ENCODE assay signal across 15 cellular contexts in genomic region chr1:180937624-180938225, GRCh38.
"Had no signal": no experiment of that assay in that cellular context is flagged by ENCODE, and none has a peak within 500 bp of the region (broad histone marks: within the 10 kb centered on the region; RNA-seq: fewer than 3 reads in every experiment).

No MANE protein-coding gene starts in this region.

- FAIRE-seq: astrocyte had no signal

- H3K9me3 Mint-ChIP-seq: activated CD4-positive, alpha-beta T cell treated with anti-CD3 and anti-CD28 coated beads, Interleukin-2, amount 10 ng/mL, durations not matched to agents 7 days and 5 days; neural crest cell; stimulated activated naive CD8-positive, alpha-beta T cell treated with anti-CD3 and anti-CD28 coated beads, Interleukin-15, Interleukin-2, amounts not matched to agents 100 ng/mL and 50 ng/mL, for 24 hours had no signal

- H3K36me3 ChIP-seq: ovary, right lobe of liver had no signal

- H3K27me3 ChIP-seq: gastroesophageal sphincter, ovary, right lobe of liver had no signal

- H3K4me3 ChIP-seq: gastroesophageal sphincter, ovary, right lobe of liver, smooth muscle cell had no signal

- DNase-seq: activated CD4-positive, alpha-beta T cell treated with anti-CD3 and anti-CD28 coated beads, Interleukin-2, amount 10 ng/mL, durations not matched to agents 7 days and 5 days; activated naive CD4-positive, alpha-beta T cell treated with Interleukin-2 at 50 U/mL for 16 hours; islet precursor cell; midbrain; ovary; right lobe of liver; stimulated activated CD4-positive, alpha-beta T cell treated with anti-CD3 and anti-CD28 coated beads, Interleukin-4, amount 100 ng/mL, for 4 hours; stimulated activated CD8-positive, alpha-beta memory T cell treated with anti-CD3 and anti-CD28 coated beads, Interleukin-4, amount 100 ng/mL, for 48 hours; T-helper 17 cell had no signal

- H3K4me1 ChIP-seq: gastroesophageal sphincter, right lobe of liver had no signal

- H3K27me3 Mint-ChIP-seq: stimulated activated naive CD8-positive, alpha-beta T cell treated with anti-CD3 and anti-CD28 coated beads, Interleukin-15, Interleukin-2, amounts not matched to agents 100 ng/mL and 50 ng/mL, for 24 hours had no signal

- H3K27ac Mint-ChIP-seq: activated CD4-positive, alpha-beta T cell treated with anti-CD3 and anti-CD28 coated beads, Interleukin-2, amount 10 ng/mL, durations not matched to agents 7 days and 5 days; stimulated activated naive CD8-positive, alpha-beta T cell treated with anti-CD3 and anti-CD28 coated beads, Interleukin-15, Interleukin-2, amounts not matched to agents 100 ng/mL and 50 ng/mL, for 24 hours; T-helper 17 cell had no signal

- H3K27ac ChIP-seq: gastroesophageal sphincter, ovary, right lobe of liver had no signal

- H3K4me2 ChIP-seq: smooth muscle cell had no signal

- H3K4me3 Mint-ChIP-seq: activated CD4-positive, alpha-beta T cell treated with anti-CD3 and anti-CD28 coated beads, Interleukin-2, amount 10 ng/mL, durations not matched to agents 7 days and 5 days; neural crest cell; stimulated activated naive CD8-positive, alpha-beta T cell treated with anti-CD3 and anti-CD28 coated beads, Interleukin-15, Interleukin-2, amounts not matched to agents 100 ng/mL and 50 ng/mL, for 24 hours; T-helper 17 cell had no signal

- ATAC-seq: gastroesophageal sphincter, left lobe of liver, right lobe of liver, T-helper 17 cell had no signal

- H3K9me3 ChIP-seq: gastroesophageal sphincter, ovary, right lobe of liver had no signal
